Comparison of ENCODE assay signal across 3 cellular contexts in the genomic region with DNA sequence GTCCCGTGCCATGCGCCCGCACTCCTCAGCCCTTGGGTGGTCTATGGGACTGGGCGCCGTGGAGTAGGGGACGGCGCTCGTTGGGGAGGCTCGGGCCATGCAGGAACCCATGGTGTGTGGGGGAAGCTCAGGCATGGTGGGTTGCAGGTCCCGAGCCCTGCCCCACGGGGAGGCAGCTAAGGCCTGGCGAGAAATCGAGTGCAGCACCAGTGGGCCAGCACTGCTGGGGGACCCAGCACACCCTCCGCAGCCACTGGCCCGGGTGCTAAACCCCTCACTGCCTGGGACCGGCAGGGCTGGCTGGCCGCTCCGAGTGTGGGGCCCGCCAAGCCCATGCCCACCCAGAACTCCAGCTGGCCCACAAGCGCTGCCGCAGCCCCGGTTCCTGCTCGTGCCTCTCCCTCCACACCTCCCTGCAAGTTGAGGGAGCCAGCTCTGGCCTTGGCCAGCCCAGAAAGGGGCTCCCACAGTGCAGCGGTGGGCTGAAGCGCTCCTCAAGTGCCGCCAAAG. TPM values are rescaled to one million over a fixed set of nuclear protein-coding genes. Genes with fewer than 3 reads are reported as not detected.
"Had no signal": no experiment of that assay in that cellular context is flagged by ENCODE, and none has a peak within 500 bp of the region (broad histone marks: within the 10 kb centered on the region; RNA-seq: fewer than 3 reads in every experiment).

No MANE protein-coding gene starts in this region.

RNA-seq across cellular contexts. Expression of a gene that starts 38.8 kb away (rescaled TPM):
- polyA plus RNA-seq: GM23248, GM23338 had no signal

RNA-seq across cellular contexts. Expression of a gene that starts 45.4 kb away (rescaled TPM):
- polyA plus RNA-seq: GM23338, H1 had no signal
